ENCODE assay signal across 10 cellular contexts in the genomic region with DNA sequence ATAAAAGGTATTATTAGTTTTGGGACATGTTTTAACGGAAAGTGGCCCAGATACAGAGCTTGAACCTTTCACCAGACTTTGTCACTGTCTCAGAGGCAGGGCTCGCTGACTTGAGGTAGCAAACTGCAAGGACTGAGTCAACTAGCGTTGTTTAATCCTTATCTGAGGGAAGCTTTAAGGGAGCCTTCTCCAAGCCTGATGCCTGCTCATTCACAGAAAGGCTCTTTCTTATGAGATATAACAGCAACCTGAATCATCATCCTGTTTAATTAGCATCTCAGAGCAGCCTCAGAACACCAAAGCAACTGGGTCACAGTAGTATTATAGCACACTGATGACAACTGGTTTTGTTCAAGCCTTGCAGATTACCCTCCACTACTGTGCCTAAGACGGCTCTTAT.
"Had no signal": no experiment of that assay in that cellular context is flagged by ENCODE, and none has a peak within 500 bp of the region (broad histone marks: within the 10 kb centered on the region; RNA-seq: fewer than 3 reads in every experiment).

No MANE protein-coding gene starts in this region.

- H3K36me3 ChIP-seq: breast epithelium, transverse colon had no signal

- H3K27me3 ChIP-seq: breast epithelium, transverse colon had no signal

- ATAC-seq: activated CD8-positive, alpha-beta memory T cell treated with anti-CD3 and anti-CD28 coated beads, Interleukin-2, amount 10 ng/mL, durations not matched to agents 7 days and 5 days; esophagus mucosa; stimulated activated naive B cell treated with anti-CD40 and anti-IgM and Interleukin-4, amounts not matched to agents 10 μg/mL and 1 μg/mL and 100 μg/mL, for 72 hours had no signal

- H3K4me3 ChIP-seq: breast epithelium, transverse colon had no signal

- H3K27ac Mint-ChIP-seq: activated CD8-positive, alpha-beta memory T cell treated with anti-CD3 and anti-CD28 coated beads, Interleukin-2, amount 10 ng/mL, durations not matched to agents 7 days and 5 days; activated naive CD8-positive, alpha-beta T cell treated with anti-CD3 and anti-CD28 coated beads, Interleukin-2, amount 10 ng/mL, durations not matched to agents 7 days and 5 days; stimulated activated naive B cell treated with anti-CD40 and anti-IgM and Interleukin-4, amounts not matched to agents 10 μg/mL and 1 μg/mL and 100 μg/mL, for 72 hours had no signal

- H3K4me1 ChIP-seq: breast epithelium had no signal

- H3K9me3 Mint-ChIP-seq: activated naive CD8-positive, alpha-beta T cell treated with anti-CD3 and anti-CD28 coated beads, Interleukin-2, amount 10 ng/mL, durations not matched to agents 7 days and 5 days; stimulated activated naive B cell treated with anti-CD40 and anti-IgM and Interleukin-4, amounts not matched to agents 10 μg/mL and 1 μg/mL and 100 μg/mL, for 72 hours had no signal

- DNase-seq: activated CD4-positive, alpha-beta T cell treated with anti-CD3 and anti-CD28 coated beads for 4 hours; activated CD8-positive, alpha-beta memory T cell treated with anti-CD3 and anti-CD28 coated beads, Interleukin-2, amount 10 ng/mL, durations not matched to agents 7 days and 5 days; activated naive CD8-positive, alpha-beta T cell treated with anti-CD3 and anti-CD28 coated beads, Interleukin-2, amount 10 ng/mL, durations not matched to agents 7 days and 5 days; aorta; hypothalamus; kidney glomerular epithelial cell; stimulated activated naive B cell treated with anti-CD40 and anti-IgM and Interleukin-4, amounts not matched to agents 10 μg/mL and 1 μg/mL and 100 μg/mL, for 72 hours; transverse colon had no signal

- H3K27me3 Mint-ChIP-seq: activated CD8-positive, alpha-beta memory T cell treated with anti-CD3 and anti-CD28 coated beads, Interleukin-2, amount 10 ng/mL, durations not matched to agents 7 days and 5 days; activated naive CD8-positive, alpha-beta T cell treated with anti-CD3 and anti-CD28 coated beads, Interleukin-2, amount 10 ng/mL, durations not matched to agents 7 days and 5 days; stimulated activated naive B cell treated with anti-CD40 and anti-IgM and Interleukin-4, amounts not matched to agents 10 μg/mL and 1 μg/mL and 100 μg/mL, for 72 hours had no signal

- H3K36me3 Mint-ChIP-seq: activated CD8-positive, alpha-beta memory T cell treated with anti-CD3 and anti-CD28 coated beads, Interleukin-2, amount 10 ng/mL, durations not matched to agents 7 days and 5 days had no signal

- H3K4me3 Mint-ChIP-seq: activated CD8-positive, alpha-beta memory T cell treated with anti-CD3 and anti-CD28 coated beads, Interleukin-2, amount 10 ng/mL, durations not matched to agents 7 days and 5 days; activated naive CD8-positive, alpha-beta T cell treated with anti-CD3 and anti-CD28 coated beads, Interleukin-2, amount 10 ng/mL, durations not matched to agents 7 days and 5 days; stimulated activated naive B cell treated with anti-CD40 and anti-IgM and Interleukin-4, amounts not matched to agents 10 μg/mL and 1 μg/mL and 100 μg/mL, for 72 hours had no signal

- H3K27ac ChIP-seq: breast epithelium had no signal
